ENCODE assay signal across 25 cellular contexts in the genomic region with DNA sequence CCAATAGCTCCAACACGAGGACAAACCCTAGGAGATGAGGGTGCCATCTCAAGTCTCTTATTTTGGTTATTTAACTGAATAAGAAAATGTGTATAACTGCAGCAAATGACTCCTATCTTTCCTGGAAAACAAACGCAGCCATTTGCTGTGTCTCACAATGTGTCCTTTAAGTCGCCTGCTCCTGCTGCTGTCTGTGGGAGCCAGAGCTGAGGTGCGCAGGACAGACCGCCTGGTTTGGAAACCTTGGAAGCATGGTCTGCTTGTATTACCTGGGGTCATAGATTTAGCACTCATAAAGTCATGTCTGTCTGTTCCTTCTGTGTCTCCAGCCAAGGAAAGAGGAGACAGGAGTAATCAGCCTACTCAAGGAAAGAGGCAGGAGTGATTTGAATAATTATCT.
"Had no signal": no experiment of that assay in that cellular context is flagged by ENCODE, and none has a peak within 500 bp of the region (broad histone marks: within the 10 kb centered on the region; RNA-seq: fewer than 3 reads in every experiment).

No MANE protein-coding gene starts in this region.

- H3K4me1 Mint-ChIP-seq: naive B cell had no signal

- H3K27ac ChIP-seq: colonic mucosa, epithelial cell of prostate, esophagus squamous epithelium, gastroesophageal sphincter, parathyroid adenoma, prostate gland, right lobe of liver, suprapubic skin, thyroid gland, upper lobe of right lung had no signal

- H3K4me1 ChIP-seq: colonic mucosa, esophagus squamous epithelium, gastroesophageal sphincter, parathyroid adenoma, prostate gland, right lobe of liver, suprapubic skin, thyroid gland, upper lobe of right lung had no signal

- H3K27me3 ChIP-seq: colonic mucosa, esophagus squamous epithelium, gastroesophageal sphincter, right lobe of liver, suprapubic skin, thyroid gland, upper lobe of right lung had no signal

- H3K9me3 Mint-ChIP-seq: nephron; stimulated activated effector memory CD8-positive, alpha-beta T cell treated with anti-CD3 and anti-CD28 coated beads, Interleukin-12 subunit alpha, Interleukin-12 subunit beta, amount 100 ng/mL, for 72 hours had no signal

- H3K4me3 Mint-ChIP-seq: immature natural killer cell; naive B cell; nephron; stimulated activated effector memory CD8-positive, alpha-beta T cell treated with anti-CD3 and anti-CD28 coated beads, Interleukin-12 subunit alpha, Interleukin-12 subunit beta, amount 100 ng/mL, for 72 hours had no signal

- H3K36me3 Mint-ChIP-seq: immature natural killer cell; naive B cell; stimulated activated effector memory CD8-positive, alpha-beta T cell treated with anti-CD3 and anti-CD28 coated beads, Interleukin-12 subunit alpha, Interleukin-12 subunit beta, amount 100 ng/mL, for 72 hours had no signal

- H3K36me3 ChIP-seq: colonic mucosa, esophagus squamous epithelium, gastroesophageal sphincter, prostate gland, right lobe of liver, suprapubic skin, thyroid gland, upper lobe of right lung had no signal

- ATAC-seq: gastroesophageal sphincter; left cardiac atrium; left ventricle myocardium superior; right lobe of liver; stimulated activated effector memory CD8-positive, alpha-beta T cell treated with anti-CD3 and anti-CD28 coated beads, Interleukin-12 subunit alpha, Interleukin-12 subunit beta, amount 100 ng/mL, for 72 hours; stimulated activated naive CD8-positive, alpha-beta T cell treated with anti-CD3 and anti-CD28 coated beads, Interleukin-15, Interleukin-2, amounts not matched to agents 100 U/mL and 50 U/mL, for 24 hours; upper lobe of right lung had no signal

- H3K4me3 ChIP-seq: colonic mucosa, esophagus squamous epithelium, gastroesophageal sphincter, prostate gland, right lobe of liver, suprapubic skin, thyroid gland, upper lobe of right lung had no signal

- H3K27ac Mint-ChIP-seq: immature natural killer cell; naive B cell; nephron; stimulated activated effector memory CD8-positive, alpha-beta T cell treated with anti-CD3 and anti-CD28 coated beads, Interleukin-12 subunit alpha, Interleukin-12 subunit beta, amount 100 ng/mL, for 72 hours had no signal

- H3K9me3 ChIP-seq: colonic mucosa, esophagus squamous epithelium, gastroesophageal sphincter, prostate gland, right lobe of liver, suprapubic skin, thyroid gland, upper lobe of right lung had no signal

- DNase-seq: colonic mucosa; effector CD8-positive, alpha-beta T cell; esophagus squamous epithelium; foreskin fibroblast; glutamatergic neuron; immature natural killer cell; kidney; left cardiac atrium; left ventricle myocardium superior; mesendoderm; naive B cell; occipital lobe; right lobe of liver; stimulated activated CD4-positive, alpha-beta T cell treated with anti-CD3 and anti-CD28 coated beads, Interleukin-4, amount 100 ng/mL, for 1 hour; stimulated activated CD8-positive, alpha-beta memory T cell treated with anti-CD3 and anti-CD28 coated beads, Interleukin-4, amount 100 ng/mL, for 48 hours; stimulated activated naive CD8-positive, alpha-beta T cell treated with anti-CD3 and anti-CD28 coated beads, Interleukin-15, Interleukin-2, amounts not matched to agents 100 U/mL and 50 U/mL, for 24 hours; thyroid gland; upper lobe of right lung had no signal
